ENCODE assay signal across 9 cellular contexts in genomic region chr5:179619776-179620175, GRCh38. TPM values are rescaled to one million over a fixed set of nuclear protein-coding genes. Genes with fewer than 3 reads are reported as not detected.
DNase-seq lines count a peak whose midpoint lies in the region; ATAC-seq, FAIRE-seq and TF ChIP-seq lines count a peak whose summit lies in the region.
"Had no signal": no experiment of that assay in that cellular context is flagged by ENCODE, and none has a peak within 500 bp of the region (broad histone marks: within the 10 kb centered on the region; RNA-seq: fewer than 3 reads in every experiment).

No MANE protein-coding gene starts in this region.

- peaks cover 5% of the 10 kb centered on the region for H3K27me3 Mint-ChIP-seq in activated CD4-positive, alpha-beta T cell treated with anti-CD3 and anti-CD28 coated beads, Interleukin-2, amount 10 ng/mL, durations not matched to agents 24 days and 14 days
- H3K27me3 Mint-ChIP-seq in activated T-helper 17 cell treated with anti-CD3 and anti-CD28 coated beads, Interleukin-2, amount 50 U/mL, for 72 hours: no peaks in the 10 kb centered on the region

- H3K36me3 Mint-ChIP-seq in activated CD4-positive, alpha-beta T cell treated with anti-CD3 and anti-CD28 coated beads, Interleukin-2, amount 10 ng/mL, durations not matched to agents 24 days and 14 days (ENCODE audit: low read depth): peaks cover 76% of the 10 kb centered on the region
- peaks cover 97% of the 10 kb centered on the region for H3K36me3 Mint-ChIP-seq in activated T-helper 17 cell treated with anti-CD3 and anti-CD28 coated beads, Interleukin-2, amount 50 U/mL, for 72 hours (ENCODE audit: low read depth)
- H3K36me3 Mint-ChIP-seq in stimulated activated effector memory CD8-positive, alpha-beta T cell treated with anti-CD3 and anti-CD28 coated beads, Interleukin-12 subunit alpha, Interleukin-12 subunit beta, amount 100 ng/mL, for 72 hours: peaks cover 100% of the 10 kb centered on the region

- no peak for ATAC-seq in activated T-helper 17 cell treated with anti-CD3 and anti-CD28 coated beads, Interleukin-2, amount 50 U/mL, for 72 hours (replicated peaks)
- ATAC-seq in stimulated activated effector memory CD8-positive, alpha-beta T cell treated with anti-CD3 and anti-CD28 coated beads, Interleukin-12 subunit alpha, Interleukin-12 subunit beta, amount 100 ng/mL, for 72 hours: no peak
- no peak for ATAC-seq in omental fat pad (ENCODE audit: low FRiP score)

- H3K4me1 Mint-ChIP-seq in activated CD4-positive, alpha-beta T cell treated with anti-CD3 and anti-CD28 coated beads, Interleukin-2, amount 10 ng/mL, durations not matched to agents 24 days and 14 days: peaks cover 59% of the 10 kb centered on the region
- peaks cover 51% of the 10 kb centered on the region for H3K4me1 Mint-ChIP-seq in activated T-helper 17 cell treated with anti-CD3 and anti-CD28 coated beads, Interleukin-2, amount 50 U/mL, for 72 hours
- peaks cover 81% of the 10 kb centered on the region for H3K4me1 Mint-ChIP-seq in stimulated activated effector memory CD8-positive, alpha-beta T cell treated with anti-CD3 and anti-CD28 coated beads, Interleukin-12 subunit alpha, Interleukin-12 subunit beta, amount 100 ng/mL, for 72 hours

- TF ChIP-seq POLR2A in H54 (IDR thresholded peaks at IDR 0.05; ENCODE audit: low read depth, low read length): no peak

- H3K9me3 Mint-ChIP-seq in activated CD4-positive, alpha-beta T cell treated with anti-CD3 and anti-CD28 coated beads, Interleukin-2, amount 10 ng/mL, durations not matched to agents 24 days and 14 days: no peaks in the 10 kb centered on the region
- no peaks in the 10 kb centered on the region for H3K9me3 Mint-ChIP-seq in activated T-helper 17 cell treated with anti-CD3 and anti-CD28 coated beads, Interleukin-2, amount 50 U/mL, for 72 hours
- H3K9me3 Mint-ChIP-seq in stimulated activated effector memory CD8-positive, alpha-beta T cell treated with anti-CD3 and anti-CD28 coated beads, Interleukin-12 subunit alpha, Interleukin-12 subunit beta, amount 100 ng/mL, for 72 hours: no peaks in the 10 kb centered on the region

- no peak for TF ChIP-seq CTCF in omental fat pad (IDR thresholded peaks at IDR 0.05)

- H3K4me3 Mint-ChIP-seq in activated CD4-positive, alpha-beta T cell treated with anti-CD3 and anti-CD28 coated beads, Interleukin-2, amount 10 ng/mL, durations not matched to agents 24 days and 14 days: peak overlapping the region; percentile 99
- H3K4me3 Mint-ChIP-seq in activated T-helper 17 cell treated with anti-CD3 and anti-CD28 coated beads, Interleukin-2, amount 50 U/mL, for 72 hours: peak overlapping the region; percentile 98
- H3K4me3 Mint-ChIP-seq in stimulated activated effector memory CD8-positive, alpha-beta T cell treated with anti-CD3 and anti-CD28 coated beads, Interleukin-12 subunit alpha, Interleukin-12 subunit beta, amount 100 ng/mL, for 72 hours: peak overlapping the region; percentile 96

- no peak overlapping the region for H3K27ac Mint-ChIP-seq in activated CD4-positive, alpha-beta T cell treated with anti-CD3 and anti-CD28 coated beads, Interleukin-2, amount 10 ng/mL, durations not matched to agents 24 days and 14 days
- H3K27ac Mint-ChIP-seq in activated T-helper 17 cell treated with anti-CD3 and anti-CD28 coated beads, Interleukin-2, amount 50 U/mL, for 72 hours: peak overlapping the region; percentile 100
- peak overlapping the region; percentile 100 for H3K27ac Mint-ChIP-seq in stimulated activated effector memory CD8-positive, alpha-beta T cell treated with anti-CD3 and anti-CD28 coated beads, Interleukin-12 subunit alpha, Interleukin-12 subunit beta, amount 100 ng/mL, for 72 hours

- DNase-seq in activated CD4-positive, alpha-beta T cell treated with anti-CD3 and anti-CD28 coated beads, Interleukin-2, amount 10 ng/mL, durations not matched to agents 24 days and 14 days: no peak
- no peak for DNase-seq in activated CD4-positive, alpha-beta T cell treated with anti-CD3 and anti-CD28 coated beads, Interleukin-2, amount 50 U/mL, for 48 hours
- no peak for DNase-seq in stimulated activated effector memory CD8-positive, alpha-beta T cell treated with anti-CD3 and anti-CD28 coated beads, Interleukin-12 subunit alpha, Interleukin-12 subunit beta, amount 100 ng/mL, for 72 hours (ENCODE audit: low spot score in 2 of 2)
- DNase-seq in omental fat pad (ENCODE audit: low spot score): no peak
- no peak for DNase-seq in medulla oblongata (ENCODE audit: extremely low spot score)
- DNase-seq in H54 (ENCODE audit: insufficient read length, low spot score): no peak

- H3K4me3 ChIP-seq in iPS-11a (ENCODE audit: low read depth, low read length): peak overlapping the region; percentile 41

- no peak for FAIRE-seq in H54 (lab: Jason Lieb, UNC)
- FAIRE-seq: urothelium cell line had no signal

- intact Hi-C loops in activated CD4-positive, alpha-beta T cell treated with anti-CD3 and anti-CD28 coated beads, Interleukin-2, amount 10 ng/mL, durations not matched to agents 24 days and 14 days (cut with micrococcal nuclease): loop anchor here (5.0 to 10.0 kb wide), 6 partner anchors 203 to 1623 kb away; partner anchors contain the start of genes MAPK9, MGAT1, RACK1 and RNF130

RNA-seq across cellular contexts. Expression of gene HNRNPH1, which starts 3.7 kb away (rescaled TPM):
- 952 and 964 TPM in 2 replicates for total RNA-seq in activated CD4-positive, alpha-beta T cell treated with anti-CD3 and anti-CD28 coated beads, Interleukin-2, amount 10 ng/mL, durations not matched to agents 24 days and 14 days
- total RNA-seq in activated T-helper 17 cell treated with anti-CD3 and anti-CD28 coated beads, Interleukin-2, amount 50 U/mL, for 72 hours: 100 to 1,000 TPM; 761 to 957 TPM
- total RNA-seq in omental fat pad: 100 to 1,000 TPM; 410 to 898 (median 679) TPM
